Comparison of ENCODE assay signal across 1 cellular context in genomic region chr7:43460733-43461348, GRCh38.
TF ChIP-seq lines count a peak whose summit lies in the region.

No MANE protein-coding gene starts in this region.

TF ChIP-seq in HepG2, 621 proteins besides CTCF, POLR2A, EP300 and RAD21 (continued from another document and continues in another):
- TF ChIP-seq, protein P1, sequence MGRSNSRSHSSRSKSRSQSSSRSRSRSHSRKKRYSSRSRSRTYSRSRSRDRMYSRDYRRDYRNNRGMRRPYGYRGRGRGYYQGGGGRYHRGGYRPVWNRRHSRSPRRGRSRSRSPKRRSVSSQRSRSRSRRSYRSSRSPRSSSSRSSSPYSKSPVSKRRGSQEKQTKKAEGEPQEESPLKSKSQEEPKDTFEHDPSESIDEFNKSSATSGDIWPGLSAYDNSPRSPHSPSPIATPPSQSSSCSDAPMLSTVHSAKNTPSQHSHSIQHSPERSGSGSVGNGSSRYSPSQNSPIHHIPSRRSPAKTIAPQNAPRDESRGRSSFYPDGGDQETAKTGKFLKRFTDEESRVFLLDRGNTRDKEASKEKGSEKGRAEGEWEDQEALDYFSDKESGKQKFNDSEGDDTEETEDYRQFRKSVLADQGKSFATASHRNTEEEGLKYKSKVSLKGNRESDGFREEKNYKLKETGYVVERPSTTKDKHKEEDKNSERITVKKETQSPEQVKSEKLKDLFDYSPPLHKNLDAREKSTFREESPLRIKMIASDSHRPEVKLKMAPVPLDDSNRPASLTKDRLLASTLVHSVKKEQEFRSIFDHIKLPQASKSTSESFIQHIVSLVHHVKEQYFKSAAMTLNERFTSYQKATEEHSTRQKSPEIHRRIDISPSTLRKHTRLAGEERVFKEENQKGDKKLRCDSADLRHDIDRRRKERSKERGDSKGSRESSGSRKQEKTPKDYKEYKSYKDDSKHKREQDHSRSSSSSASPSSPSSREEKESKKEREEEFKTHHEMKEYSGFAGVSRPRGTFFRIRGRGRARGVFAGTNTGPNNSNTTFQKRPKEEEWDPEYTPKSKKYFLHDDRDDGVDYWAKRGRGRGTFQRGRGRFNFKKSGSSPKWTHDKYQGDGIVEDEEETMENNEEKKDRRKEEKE (IDR thresholded peaks at IDR 0.05): no peak
- TF ChIP-seq ZNF235 (CRISPR knock-in tag; IDR thresholded peaks at IDR 0.05; ENCODE audit: borderline replicate concordance) (no peak), ELF1 (CRISPR knock-in tag; IDR thresholded peaks at IDR 0.05) (no peak), ZNF768 (CRISPR knock-in tag; IDR thresholded peaks at IDR 0.05) (no peak), SMAD3 (CRISPR knock-in tag; IDR thresholded peaks at IDR 0.05) (no peak), ZNF468 (CRISPR knock-in tag; IDR thresholded peaks at IDR 0.05) (no peak), MED13 (CRISPR knock-in tag; IDR thresholded peaks at IDR 0.05) (no peak), HNRNPLL (IDR thresholded peaks at IDR 0.05; ENCODE audit: low read depth, low read length, poor library complexity, severe bottlenecking) (no peak), ZFYVE20 (CRISPR knock-in tag; IDR thresholded peaks at IDR 0.05; ENCODE audit: borderline replicate concordance, low read depth) (no peak), FOXM1 (CRISPR knock-in tag; IDR thresholded peaks at IDR 0.05) (no peak), CEBPB (IDR thresholded peaks at IDR 0.05; ENCODE audit: borderline replicate concordance, low read depth, low read length) (peak; percentile 47; the same call in 1 of the 2 replicates), ELF3 (CRISPR knock-in tag; IDR thresholded peaks at IDR 0.05) (peak; percentile 27; the same call in 1 of the 2 replicates), LRRFIP1 (CRISPR knock-in tag; conservative IDR thresholded peaks at IDR 0.05) (no peak), FOXP4 (CRISPR knock-in tag; IDR thresholded peaks at IDR 0.05) (peak; percentile 83), ZNF558 (CRISPR knock-in tag; IDR thresholded peaks at IDR 0.05; ENCODE audit: borderline replicate concordance) (no peak), XBP1 (CRISPR knock-in tag; IDR thresholded peaks at IDR 0.05) (no peak), ZFP1 (CRISPR knock-in tag; IDR thresholded peaks at IDR 0.05) (no peak), PITX1 (CRISPR knock-in tag; IDR thresholded peaks at IDR 0.05) (peak; percentile 93), ZBTB42 (CRISPR knock-in tag; IDR thresholded peaks at IDR 0.05) (no peak), ZBTB3 (CRISPR knock-in tag; IDR thresholded peaks at IDR 0.05; ENCODE audit: borderline replicate concordance, low read depth) (no peak), HMGA1 (CRISPR knock-in tag; conservative IDR thresholded peaks at IDR 0.05) (no peak), NR2F1 (CRISPR knock-in tag; IDR thresholded peaks at IDR 0.05) (peak; percentile 79 to 94), TEAD3 (CRISPR knock-in tag; optimal IDR thresholded peaks at IDR 0.05; ENCODE audit: borderline replicate concordance) (peak; percentile 39), MTF2 (CRISPR knock-in tag; IDR thresholded peaks at IDR 0.05; ENCODE audit: borderline replicate concordance) (no peak), ZNF350 (CRISPR knock-in tag; IDR thresholded peaks at IDR 0.05; ENCODE audit: borderline replicate concordance, low read depth) (0 out of 2 replicates have a peak, but pooled peaks have one; percentile 22), ZNF30 (CRISPR knock-in tag; IDR thresholded peaks at IDR 0.05) (no peak), ZNF775 (CRISPR knock-in tag; IDR thresholded peaks at IDR 0.05; ENCODE audit: borderline replicate concordance) (no peak), ZFP36 (IDR thresholded peaks at IDR 0.05; ENCODE audit: borderline replicate concordance, low read depth, low read length, partially characterized antibody) (no peak)
- TF ChIP-seq, protein P2, sequence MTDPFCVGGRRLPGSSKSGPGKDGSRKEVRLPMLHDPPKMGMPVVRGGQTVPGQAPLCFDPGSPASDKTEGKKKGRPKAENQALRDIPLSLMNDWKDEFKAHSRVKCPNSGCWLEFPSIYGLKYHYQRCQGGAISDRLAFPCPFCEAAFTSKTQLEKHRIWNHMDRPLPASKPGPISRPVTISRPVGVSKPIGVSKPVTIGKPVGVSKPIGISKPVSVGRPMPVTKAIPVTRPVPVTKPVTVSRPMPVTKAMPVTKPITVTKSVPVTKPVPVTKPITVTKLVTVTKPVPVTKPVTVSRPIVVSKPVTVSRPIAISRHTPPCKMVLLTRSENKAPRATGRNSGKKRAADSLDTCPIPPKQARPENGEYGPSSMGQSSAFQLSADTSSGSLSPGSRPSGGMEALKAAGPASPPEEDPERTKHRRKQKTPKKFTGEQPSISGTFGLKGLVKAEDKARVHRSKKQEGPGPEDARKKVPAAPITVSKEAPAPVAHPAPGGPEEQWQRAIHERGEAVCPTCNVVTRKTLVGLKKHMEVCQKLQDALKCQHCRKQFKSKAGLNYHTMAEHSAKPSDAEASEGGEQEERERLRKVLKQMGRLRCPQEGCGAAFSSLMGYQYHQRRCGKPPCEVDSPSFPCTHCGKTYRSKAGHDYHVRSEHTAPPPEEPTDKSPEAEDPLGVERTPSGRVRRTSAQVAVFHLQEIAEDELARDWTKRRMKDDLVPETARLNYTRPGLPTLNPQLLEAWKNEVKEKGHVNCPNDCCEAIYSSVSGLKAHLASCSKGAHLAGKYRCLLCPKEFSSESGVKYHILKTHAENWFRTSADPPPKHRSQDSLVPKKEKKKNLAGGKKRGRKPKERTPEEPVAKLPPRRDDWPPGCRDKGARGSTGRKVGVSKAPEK (CRISPR knock-in tag; IDR thresholded peaks at IDR 0.05; ENCODE audit: borderline replicate concordance): no peak
- TF ChIP-seq, protein P3, sequence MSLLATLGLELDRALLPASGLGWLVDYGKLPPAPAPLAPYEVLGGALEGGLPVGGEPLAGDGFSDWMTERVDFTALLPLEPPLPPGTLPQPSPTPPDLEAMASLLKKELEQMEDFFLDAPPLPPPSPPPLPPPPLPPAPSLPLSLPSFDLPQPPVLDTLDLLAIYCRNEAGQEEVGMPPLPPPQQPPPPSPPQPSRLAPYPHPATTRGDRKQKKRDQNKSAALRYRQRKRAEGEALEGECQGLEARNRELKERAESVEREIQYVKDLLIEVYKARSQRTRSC (CRISPR knock-in tag; IDR thresholded peaks at IDR 0.05; ENCODE audit: low read depth): no peak
- TF ChIP-seq, protein P4, sequence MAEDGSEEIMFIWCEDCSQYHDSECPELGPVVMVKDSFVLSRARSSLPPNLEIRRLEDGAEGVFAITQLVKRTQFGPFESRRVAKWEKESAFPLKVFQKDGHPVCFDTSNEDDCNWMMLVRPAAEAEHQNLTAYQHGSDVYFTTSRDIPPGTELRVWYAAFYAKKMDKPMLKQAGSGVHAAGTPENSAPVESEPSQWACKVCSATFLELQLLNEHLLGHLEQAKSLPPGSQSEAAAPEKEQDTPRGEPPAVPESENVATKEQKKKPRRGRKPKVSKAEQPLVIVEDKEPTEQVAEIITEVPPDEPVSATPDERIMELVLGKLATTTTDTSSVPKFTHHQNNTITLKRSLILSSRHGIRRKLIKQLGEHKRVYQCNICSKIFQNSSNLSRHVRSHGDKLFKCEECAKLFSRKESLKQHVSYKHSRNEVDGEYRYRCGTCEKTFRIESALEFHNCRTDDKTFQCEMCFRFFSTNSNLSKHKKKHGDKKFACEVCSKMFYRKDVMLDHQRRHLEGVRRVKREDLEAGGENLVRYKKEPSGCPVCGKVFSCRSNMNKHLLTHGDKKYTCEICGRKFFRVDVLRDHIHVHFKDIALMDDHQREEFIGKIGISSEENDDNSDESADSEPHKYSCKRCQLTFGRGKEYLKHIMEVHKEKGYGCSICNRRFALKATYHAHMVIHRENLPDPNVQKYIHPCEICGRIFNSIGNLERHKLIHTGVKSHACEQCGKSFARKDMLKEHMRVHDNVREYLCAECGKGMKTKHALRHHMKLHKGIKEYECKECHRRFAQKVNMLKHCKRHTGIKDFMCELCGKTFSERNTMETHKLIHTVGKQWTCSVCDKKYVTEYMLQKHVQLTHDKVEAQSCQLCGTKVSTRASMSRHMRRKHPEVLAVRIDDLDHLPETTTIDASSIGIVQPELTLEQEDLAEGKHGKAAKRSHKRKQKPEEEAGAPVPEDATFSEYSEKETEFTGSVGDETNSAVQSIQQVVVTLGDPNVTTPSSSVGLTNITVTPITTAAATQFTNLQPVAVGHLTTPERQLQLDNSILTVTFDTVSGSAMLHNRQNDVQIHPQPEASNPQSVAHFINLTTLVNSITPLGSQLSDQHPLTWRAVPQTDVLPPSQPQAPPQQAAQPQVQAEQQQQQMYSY (CRISPR knock-in tag; IDR thresholded peaks at IDR 0.05): no peak
- TF ChIP-seq, protein P5, sequence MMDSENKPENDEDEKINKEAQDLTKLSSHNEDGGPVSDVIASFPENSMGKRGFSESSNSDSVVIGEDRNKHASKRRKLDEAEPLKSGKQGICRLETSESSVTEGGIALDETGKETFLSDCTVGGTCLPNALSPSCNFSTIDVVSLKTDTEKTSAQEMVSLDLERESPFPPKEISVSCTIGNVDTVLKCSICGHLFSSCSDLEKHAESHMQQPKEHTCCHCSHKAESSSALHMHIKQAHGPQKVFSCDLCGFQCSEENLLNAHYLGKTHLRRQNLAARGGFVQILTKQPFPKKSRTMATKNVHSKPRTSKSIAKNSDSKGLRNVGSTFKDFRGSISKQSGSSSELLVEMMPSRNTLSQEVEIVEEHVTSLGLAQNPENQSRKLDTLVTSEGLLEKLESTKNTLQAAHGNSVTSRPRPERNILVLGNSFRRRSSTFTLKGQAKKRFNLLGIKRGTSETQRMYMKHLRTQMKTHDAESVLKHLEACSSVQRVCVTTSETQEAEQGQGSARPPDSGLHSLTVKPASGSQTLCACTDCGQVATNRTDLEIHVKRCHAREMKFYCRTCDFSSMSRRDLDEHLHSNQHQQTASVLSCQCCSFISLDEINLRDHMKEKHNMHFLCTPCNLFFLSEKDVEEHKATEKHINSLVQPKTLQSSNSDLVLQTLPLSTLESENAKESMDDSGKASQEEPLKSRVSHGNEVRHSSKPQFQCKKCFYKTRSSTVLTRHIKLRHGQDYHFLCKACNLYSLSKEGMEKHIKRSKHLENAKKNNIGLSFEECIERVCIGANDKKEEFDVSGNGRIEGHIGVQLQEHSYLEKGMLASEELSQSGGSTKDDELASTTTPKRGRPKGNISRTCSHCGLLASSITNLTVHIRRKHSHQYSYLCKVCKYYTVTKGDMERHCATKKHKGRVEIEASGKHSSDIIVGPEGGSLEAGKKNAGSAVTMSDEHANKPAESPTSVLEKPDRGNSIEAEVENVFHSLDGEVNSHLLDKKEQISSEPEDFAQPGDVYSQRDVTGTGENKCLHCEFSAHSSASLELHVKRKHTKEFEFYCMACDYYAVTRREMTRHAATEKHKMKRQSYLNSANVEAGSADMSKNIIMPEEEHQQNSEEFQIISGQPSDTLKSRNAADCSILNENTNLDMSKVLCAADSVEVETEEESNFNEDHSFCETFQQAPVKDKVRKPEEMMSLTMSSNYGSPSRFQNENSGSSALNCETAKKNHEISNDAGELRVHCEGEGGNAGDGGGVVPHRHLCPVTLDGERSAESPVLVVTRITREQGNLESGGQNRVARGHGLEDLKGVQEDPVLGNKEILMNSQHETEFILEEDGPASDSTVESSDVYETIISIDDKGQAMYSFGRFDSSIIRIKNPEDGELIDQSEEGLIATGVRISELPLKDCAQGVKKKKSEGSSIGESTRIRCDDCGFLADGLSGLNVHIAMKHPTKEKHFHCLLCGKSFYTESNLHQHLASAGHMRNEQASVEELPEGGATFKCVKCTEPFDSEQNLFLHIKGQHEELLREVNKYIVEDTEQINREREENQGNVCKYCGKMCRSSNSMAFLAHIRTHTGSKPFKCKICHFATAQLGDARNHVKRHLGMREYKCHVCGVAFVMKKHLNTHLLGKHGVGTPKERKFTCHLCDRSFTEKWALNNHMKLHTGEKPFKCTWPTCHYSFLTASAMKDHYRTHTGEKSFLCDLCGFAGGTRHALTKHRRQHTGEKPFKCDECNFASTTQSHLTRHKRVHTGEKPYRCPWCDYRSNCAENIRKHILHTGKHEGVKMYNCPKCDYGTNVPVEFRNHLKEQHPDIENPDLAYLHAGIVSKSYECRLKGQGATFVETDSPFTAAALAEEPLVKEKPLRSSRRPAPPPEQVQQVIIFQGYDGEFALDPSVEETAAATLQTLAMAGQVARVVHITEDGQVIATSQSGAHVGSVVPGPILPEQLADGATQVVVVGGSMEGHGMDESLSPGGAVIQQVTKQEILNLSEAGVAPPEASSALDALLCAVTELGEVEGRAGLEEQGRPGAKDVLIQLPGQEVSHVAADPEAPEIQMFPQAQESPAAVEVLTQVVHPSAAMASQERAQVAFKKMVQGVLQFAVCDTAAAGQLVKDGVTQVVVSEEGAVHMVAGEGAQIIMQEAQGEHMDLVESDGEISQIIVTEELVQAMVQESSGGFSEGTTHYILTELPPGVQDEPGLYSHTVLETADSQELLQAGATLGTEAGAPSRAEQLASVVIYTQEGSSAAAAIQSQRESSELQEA (CRISPR knock-in tag; IDR thresholded peaks at IDR 0.05; ENCODE audit: not compliant biosample characterization): no peak
- TF ChIP-seq, protein P6, sequence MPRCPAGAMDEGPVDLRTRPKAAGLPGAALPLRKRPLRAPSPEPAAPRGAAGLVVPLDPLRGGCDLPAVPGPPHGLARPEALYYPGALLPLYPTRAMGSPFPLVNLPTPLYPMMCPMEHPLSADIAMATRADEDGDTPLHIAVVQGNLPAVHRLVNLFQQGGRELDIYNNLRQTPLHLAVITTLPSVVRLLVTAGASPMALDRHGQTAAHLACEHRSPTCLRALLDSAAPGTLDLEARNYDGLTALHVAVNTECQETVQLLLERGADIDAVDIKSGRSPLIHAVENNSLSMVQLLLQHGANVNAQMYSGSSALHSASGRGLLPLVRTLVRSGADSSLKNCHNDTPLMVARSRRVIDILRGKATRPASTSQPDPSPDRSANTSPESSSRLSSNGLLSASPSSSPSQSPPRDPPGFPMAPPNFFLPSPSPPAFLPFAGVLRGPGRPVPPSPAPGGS (CRISPR knock-in tag; IDR thresholded peaks at IDR 0.05): no peak
